In the genomic region with DNA sequence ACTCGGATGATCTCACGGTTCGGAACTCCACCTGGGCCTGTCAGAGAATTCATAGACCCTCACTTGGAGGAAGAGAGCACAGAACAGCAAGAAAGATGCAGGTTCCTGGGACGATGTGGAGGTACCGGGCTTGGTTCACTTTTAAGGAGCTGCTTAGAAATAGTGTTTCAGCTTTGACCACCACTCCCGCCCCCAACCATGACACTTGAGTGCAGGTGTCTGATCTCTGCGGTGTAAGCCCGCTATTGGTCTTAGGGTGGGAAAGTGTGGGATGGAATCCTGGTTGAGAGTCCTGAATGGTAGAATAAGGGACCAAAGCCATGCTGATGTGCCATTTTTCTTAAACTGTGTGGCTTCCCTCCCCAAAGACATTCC, we compare ENCODE assay signal across 8 cellular contexts.
DNase-seq lines count a peak whose midpoint lies in the region; ATAC-seq, FAIRE-seq and TF ChIP-seq lines count a peak whose summit lies in the region.

No MANE protein-coding gene starts in this region.

- no peak for ATAC-seq in naive thymus-derived CD4-positive, alpha-beta T cell

- H3K9me3 Mint-ChIP-seq in HFFc6: no peaks in the 10 kb centered on the region
- no peaks in the 10 kb centered on the region for H3K9me3 Mint-ChIP-seq in MCF 10A (ENCODE audit: unreplicated experiment)
- no peaks in the 10 kb centered on the region for H3K9me3 Mint-ChIP-seq in naive thymus-derived CD4-positive, alpha-beta T cell

- H3K27me3 ChIP-seq in naive thymus-derived CD4-positive, alpha-beta T cell (ENCODE audit: control insufficient read depth in 2 of 2, insufficient read depth in 2 of 2, low read length in 2 of 2): peaks cover 0 to 18% of the 10 kb centered on the region in 2 donors
- H3K27me3 ChIP-seq in HAP-1 (ENCODE audit: low read depth): no peaks in the 10 kb centered on the region

- POLR2A ChIA-PET in AG04449 (lab: Yijun Ruan, JAX): no interaction called here
- POLR2A ChIA-PET in MCF 10A (lab: Yijun Ruan, JAX): interaction anchor here (0.6 to 1.8 kb wide), 6 partner anchors 8 to 1064 kb away, joined by 3 to 5 read pairs (median 4); no protein-coding TSS in a partner anchor
- POLR2A ChIA-PET in naive thymus-derived CD4-positive, alpha-beta T cell (lab: Charles Lee): no interaction called here

- in situ Hi-C loops in HAP-1 (cut with MboI; ENCODE audit: low sequenced_read_pairs): no loop called here

- no peak for TF ChIP-seq POLR2A in GM12892 (IDR thresholded peaks at IDR 0.05; ENCODE audit: low read depth, low read length)

- no TSS peak for BruUV-seq in MCF 10A (replicated peaks; lab: Mats Ljungman, UMichigan)

- H3K4me3 Mint-ChIP-seq in HFFc6 (peak overlapping the region; percentile 91), MCF 10A (ENCODE audit: unreplicated experiment) (peak overlapping the region; percentile 77)
- peak overlapping the region; percentile 63 to 90 (median 82) for H3K4me3 Mint-ChIP-seq in naive thymus-derived CD4-positive, alpha-beta T cell

- intact Hi-C loops in MCF 10A (cut with micrococcal nuclease): no loop called here
- intact Hi-C loops in naive thymus-derived CD4-positive, alpha-beta T cell (cut with micrococcal nuclease): loop anchor here in 1 of 2 donors (5.0 kb wide), 1 partner anchor 41 kb away; no protein-coding TSS in a partner anchor

- H3K27me3 Mint-ChIP-seq in HFFc6 (ENCODE audit: insufficient read depth): peaks cover 32% of the 10 kb centered on the region
- no peaks in the 10 kb centered on the region for H3K27me3 Mint-ChIP-seq in MCF 10A (ENCODE audit: insufficient read depth, unreplicated experiment)
- peaks cover 52 to 74% (median 70%) of the 10 kb centered on the region in 5 donors for H3K27me3 Mint-ChIP-seq in naive thymus-derived CD4-positive, alpha-beta T cell

- H3K27ac ChIP-seq in naive thymus-derived CD4-positive, alpha-beta T cell (ENCODE audit: low read depth, low read length): no peak overlapping the region

- H3K4me1 Mint-ChIP-seq in HFFc6 (ENCODE audit: low read depth) (peaks cover 27% of the 10 kb centered on the region), MCF 10A (ENCODE audit: insufficient read depth, unreplicated experiment) (peaks cover 19% of the 10 kb centered on the region)
- H3K4me1 Mint-ChIP-seq in naive thymus-derived CD4-positive, alpha-beta T cell: peaks cover 10 to 34% (median 20%) of the 10 kb centered on the region in 7 donors

- H3K36me3 Mint-ChIP-seq in HFFc6 (ENCODE audit: low read depth): no peaks in the 10 kb centered on the region
- H3K36me3 Mint-ChIP-seq in MCF 10A (ENCODE audit: insufficient read depth, unreplicated experiment): no peaks in the 10 kb centered on the region
- no peaks in the 10 kb centered on the region for H3K36me3 Mint-ChIP-seq in naive thymus-derived CD4-positive, alpha-beta T cell

- TF ChIP-seq CTCF in AG04449 (IDR thresholded peaks at IDR 0.05; ENCODE audit: insufficient read depth, low read length, missing control alignments) (no peak), HFFc6 (IDR thresholded peaks at IDR 0.05) (no peak), MCF 10A (IDR thresholded peaks at IDR 0.05; ENCODE audit: unreplicated experiment) (no peak)

- DNase-seq in AG04449 (ENCODE audit: low read depth, low spot score) (no peak), HFFc6 (no peak), MCF 10A (ENCODE audit: unreplicated experiment) (no peak), GM12892 (ENCODE audit: insufficient read length) (no peak), SW480 (ENCODE audit: low spot score) (no peak), HAP-1 (ENCODE audit: low spot score in 2 of 2) (no peak)
- no peak for DNase-seq in naive thymus-derived CD4-positive, alpha-beta T cell
- DNase-seq in stimulated activated CD4-positive, alpha-beta T cell treated with anti-CD3 and anti-CD28 coated beads, Interleukin-4, amount 100 ng/mL, for 24 hours: no peak

- H3K4me3 ChIP-seq in AG04449 (ENCODE audit: low read depth, low read length) (peak overlapping the region; percentile 57), HAP-1 (no peak overlapping the region)
- H3K4me3 ChIP-seq in naive thymus-derived CD4-positive, alpha-beta T cell (ENCODE audit: low read length): peak overlapping the region; percentile 46

- no peak for FAIRE-seq in GM12892 (lab: Jason Lieb, UNC)

- H3K4me1 ChIP-seq in naive thymus-derived CD4-positive, alpha-beta T cell (ENCODE audit: control insufficient read depth in 2 of 2, insufficient read depth in 2 of 2, low read length in 2 of 2): peaks cover 0 to 36% of the 10 kb centered on the region in 2 donors
- peaks cover 17% of the 10 kb centered on the region for H3K4me1 ChIP-seq in HAP-1

- H3K9me3 ChIP-seq in naive thymus-derived CD4-positive, alpha-beta T cell (ENCODE audit: control insufficient read depth in 2 of 3, low read length in 3 of 3): no peaks in the 10 kb centered on the region
- no peaks in the 10 kb centered on the region for H3K9me3 ChIP-seq in HAP-1

- H3K27ac Mint-ChIP-seq in HFFc6 (peak overlapping the region; percentile 70), MCF 10A (ENCODE audit: low read depth, unreplicated experiment) (no peak overlapping the region)
- peak overlapping the region in 1 of 9 donors; percentile 59 for H3K27ac Mint-ChIP-seq in naive thymus-derived CD4-positive, alpha-beta T cell

- no peaks in the 10 kb centered on the region for H3K36me3 ChIP-seq in naive thymus-derived CD4-positive, alpha-beta T cell (ENCODE audit: control insufficient read depth in 2 of 3, insufficient read depth in 3 of 3, low read length in 3 of 3)
- no peaks in the 10 kb centered on the region for H3K36me3 ChIP-seq in HAP-1 (replicated peaks)

- CTCF ChIA-PET in AG04449 (lab: Yijun Ruan, JAX) (interaction anchor here (1.0 to 19.9 kb wide), 8 partner anchors 9 to 265 kb away, joined by 3 to 244 read pairs (median 6); no protein-coding TSS in a partner anchor), MCF 10A (lab: Yijun Ruan, JAX) (interaction anchor here (0.6 to 1.7 kb wide), 8 partner anchors 13 to 1109 kb away, joined by 3 to 7 read pairs (median 4); no protein-coding TSS in a partner anchor)
- CTCF ChIA-PET in naive thymus-derived CD4-positive, alpha-beta T cell (lab: Charles Lee): interaction anchor here (1.2 kb wide), 1 partner anchor 17 kb away, joined by 3 read pairs; no protein-coding TSS in a partner anchor
